Comparison of ENCODE assay signal across 8 cellular contexts in genomic region chr16:5071341-5071680, GRCh38. TPM values are rescaled to one million over a fixed set of nuclear protein-coding genes. Genes with fewer than 3 reads are reported as not detected.
A peak's percentile ranks its signal among the peaks of the same experiment; 100 is the strongest.
DNase-seq lines count a peak whose midpoint lies in the region; ATAC-seq and TF ChIP-seq lines count a peak whose summit lies in the region.

No MANE protein-coding gene starts in this region.

- DNase-seq in BJ (ENCODE audit: low read depth) = no peak
- DNase-seq in MG63 = no peak
- DNase-seq in SKM-1 treated with dmso at 0.1 percent for 144 hours (lab: John Stamatoyannopoulos, UW; ENCODE audit: unreplicated experiment) = no peak
- DNase-seq in AG20443 (ENCODE audit: low spot score) = no peak

- peak overlapping the region; percentile 72 for H3K4me3 ChIP-seq in BJ (ENCODE audit: low read depth, low read length)
- peak overlapping the region; percentile 85 for H3K4me3 ChIP-seq in MG63
- H3K4me3 ChIP-seq in duodenal mucosa (ENCODE audit: low read depth in 1 of 2, low read length in 2 of 2) = peak overlapping the region; percentile 77 to 93
- H3K4me3 ChIP-seq in neural cell (ENCODE audit: low read length) = peak overlapping the region; percentile 73

- no peak for TF ChIP-seq RAD21 in neural cell (conservative IDR thresholded peaks at IDR 0.05)

- peak overlapping the region; percentile 35 for H3K27ac ChIP-seq in duodenal mucosa (ENCODE audit: low read depth, low read length)
- H3K27ac ChIP-seq in neural cell (ENCODE audit: low read length) = peak overlapping the region; percentile 77

- H3K9ac ChIP-seq in duodenal mucosa (ENCODE audit: low read depth in 1 of 2, low read length in 2 of 2) = peak overlapping the region; percentile 64 to 86
- peak overlapping the region; percentile 74 for H3K9ac ChIP-seq in neural cell (ENCODE audit: low read length)

- no peak for TF ChIP-seq EP300 in neural cell (conservative IDR thresholded peaks at IDR 0.05; ENCODE audit: poor library complexity, severe bottlenecking)

- H2AFZ ChIP-seq in neural cell (ENCODE audit: low read depth, low read length) = peak overlapping the region; percentile 10

- H3K79me2 ChIP-seq in neural cell (replicated peaks; ENCODE audit: insufficient read depth, low read length) = no peaks in the 10 kb centered on the region

- POLR2A ChIA-PET in BJ (lab: Charles Lee) = no interaction called here

- ATAC-seq in HG03521 (IDR thresholded peaks at IDR 0.05; ENCODE audit: unreplicated experiment) (no peak), HG03280 (IDR thresholded peaks at IDR 0.05; ENCODE audit: unreplicated experiment) (no peak)

- H3K36me3 ChIP-seq in BJ (ENCODE audit: control insufficient read depth, insufficient read depth, low read length) (peaks cover 8% of the 10 kb centered on the region; the same call in 1 of the 2 replicates), MG63 (peaks cover 30% of the 10 kb centered on the region), duodenal mucosa (ENCODE audit: control insufficient read depth in 1 of 2, insufficient read depth in 2 of 2, low read length in 2 of 2) (peaks cover 11 to 13% of the 10 kb centered on the region in 2 donors), neural cell (ENCODE audit: insufficient read depth, low read length) (no peaks in the 10 kb centered on the region)

- no peak for TF ChIP-seq CTCF in BJ (IDR thresholded peaks at IDR 0.05; ENCODE audit: insufficient read depth, low read depth, low read length)
- TF ChIP-seq CTCF in neural cell (IDR thresholded peaks at IDR 0.05; ENCODE audit: poor library complexity, severe bottlenecking) = no peak

- no peak overlapping the region for H3K4me2 ChIP-seq in neural cell (ENCODE audit: low read length)

- H3K27me3 ChIP-seq in BJ (ENCODE audit: control insufficient read depth, insufficient read depth, low read length) (no peaks in the 10 kb centered on the region; the same call in 1 of the 2 replicates), MG63 (peaks cover 17% of the 10 kb centered on the region), duodenal mucosa (ENCODE audit: control insufficient read depth in 1 of 2, insufficient read depth in 2 of 2, low read length in 2 of 2) (no peaks in the 10 kb centered on the region), neural cell (ENCODE audit: insufficient read depth, low read depth, low read length) (no peaks in the 10 kb centered on the region)

- H4K20me1 ChIP-seq in neural cell (ENCODE audit: insufficient read depth) = no peaks in the 10 kb centered on the region

- no peaks in the 10 kb centered on the region for H3K9me2 ChIP-seq in neural cell (ENCODE audit: insufficient read depth, low read length)

- peaks cover 14 to 16% of the 10 kb centered on the region in 2 donors for H3K4me1 ChIP-seq in duodenal mucosa (ENCODE audit: control insufficient read depth in 1 of 2, insufficient read depth in 2 of 2, low read length in 2 of 2)

- no peaks in the 10 kb centered on the region for H3F3A ChIP-seq in neural cell (ENCODE audit: insufficient read depth, low read length, poor library complexity, severe bottlenecking)

- H3K9me3 ChIP-seq in MG63 (no peaks in the 10 kb centered on the region), duodenal mucosa (ENCODE audit: control insufficient read depth in 1 of 2, low read length in 2 of 2) (no peaks in the 10 kb centered on the region), neural cell (ENCODE audit: low read length) (no peaks in the 10 kb centered on the region)

- CTCF ChIA-PET in BJ (lab: Yijun Ruan, JAX) = no interaction called here

TF ChIP-seq in neural cell, 6 proteins besides CTCF, POLR2A, EP300 and RAD21:
- TF ChIP-seq POLR2AphosphoS5 (IDR thresholded peaks at IDR 0.05) = no peak
- TF ChIP-seq, protein P1, sequence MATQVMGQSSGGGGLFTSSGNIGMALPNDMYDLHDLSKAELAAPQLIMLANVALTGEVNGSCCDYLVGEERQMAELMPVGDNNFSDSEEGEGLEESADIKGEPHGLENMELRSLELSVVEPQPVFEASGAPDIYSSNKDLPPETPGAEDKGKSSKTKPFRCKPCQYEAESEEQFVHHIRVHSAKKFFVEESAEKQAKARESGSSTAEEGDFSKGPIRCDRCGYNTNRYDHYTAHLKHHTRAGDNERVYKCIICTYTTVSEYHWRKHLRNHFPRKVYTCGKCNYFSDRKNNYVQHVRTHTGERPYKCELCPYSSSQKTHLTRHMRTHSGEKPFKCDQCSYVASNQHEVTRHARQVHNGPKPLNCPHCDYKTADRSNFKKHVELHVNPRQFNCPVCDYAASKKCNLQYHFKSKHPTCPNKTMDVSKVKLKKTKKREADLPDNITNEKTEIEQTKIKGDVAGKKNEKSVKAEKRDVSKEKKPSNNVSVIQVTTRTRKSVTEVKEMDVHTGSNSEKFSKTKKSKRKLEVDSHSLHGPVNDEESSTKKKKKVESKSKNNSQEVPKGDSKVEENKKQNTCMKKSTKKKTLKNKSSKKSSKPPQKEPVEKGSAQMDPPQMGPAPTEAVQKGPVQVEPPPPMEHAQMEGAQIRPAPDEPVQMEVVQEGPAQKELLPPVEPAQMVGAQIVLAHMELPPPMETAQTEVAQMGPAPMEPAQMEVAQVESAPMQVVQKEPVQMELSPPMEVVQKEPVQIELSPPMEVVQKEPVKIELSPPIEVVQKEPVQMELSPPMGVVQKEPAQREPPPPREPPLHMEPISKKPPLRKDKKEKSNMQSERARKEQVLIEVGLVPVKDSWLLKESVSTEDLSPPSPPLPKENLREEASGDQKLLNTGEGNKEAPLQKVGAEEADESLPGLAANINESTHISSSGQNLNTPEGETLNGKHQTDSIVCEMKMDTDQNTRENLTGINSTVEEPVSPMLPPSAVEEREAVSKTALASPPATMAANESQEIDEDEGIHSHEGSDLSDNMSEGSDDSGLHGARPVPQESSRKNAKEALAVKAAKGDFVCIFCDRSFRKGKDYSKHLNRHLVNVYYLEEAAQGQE (IDR thresholded peaks at IDR 0.05; ENCODE audit: borderline replicate concordance) = no peak
- no peak for TF ChIP-seq MXI1 (conservative IDR thresholded peaks at IDR 0.05; ENCODE audit: poor library complexity, severe bottlenecking)
- TF ChIP-seq TAF1 (IDR thresholded peaks at IDR 0.05; ENCODE audit: low read depth) = no peak
- no peak for TF ChIP-seq EZH2 (IDR thresholded peaks at IDR 0.05; ENCODE audit: borderline replicate concordance, insufficient read depth, low read length, poor library complexity, severe bottlenecking)
- no peak for TF ChIP-seq SMC3 (conservative IDR thresholded peaks at IDR 0.05; ENCODE audit: poor library complexity)
TF ChIP-seq in neural cell: peak in this region for 0.

RNA-seq across cellular contexts. Expression of gene ALG1, which starts 0.3 kb away (rescaled TPM):
- polyA plus RNA-seq in BJ (2011; rRNA removed) (55.8 and 63.1 TPM in 2 replicates), neural cell (13.9 and 18.1 TPM in 2 replicates)
- polyA minus RNA-seq in BJ (2011; rRNA and poly(A)+ RNA removed) = 36.4 and 73.6 TPM in 2 replicates
- total RNA-seq in MG63 (2014; rRNA removed; shearing (Covaris generic); ENCODE audit: low replicate concordance) = 30.4 and 53.2 TPM in 2 replicates
- polyA minus RNA-seq in neural cell = 11.7 and 13.4 TPM in 2 replicates

RNA-seq across cellular contexts. Expression of gene C16orf89, which starts 5.6 kb away (rescaled TPM):
- not detected in 2 replicates for polyA plus RNA-seq in BJ (2011; rRNA removed)
- not detected in 2 replicates for polyA minus RNA-seq in BJ (2011; rRNA and poly(A)+ RNA removed)
- not detected in 2 replicates for total RNA-seq in MG63 (2014; rRNA removed; shearing (Covaris generic); ENCODE audit: low replicate concordance)
- not detected in 2 replicates for polyA plus RNA-seq in neural cell
- not detected in 2 replicates for polyA minus RNA-seq in neural cell

RNA-seq across cellular contexts. Expression of gene EEF2KMT, which starts 26.3 kb away (rescaled TPM):
- polyA plus RNA-seq in BJ (2011; rRNA removed) (6.5 and 8.5 TPM in 2 replicates), neural cell (4.6 and 6.3 TPM in 2 replicates)
- 5.8 and 8.4 TPM in 2 replicates for polyA minus RNA-seq in BJ (2011; rRNA and poly(A)+ RNA removed)
- total RNA-seq in MG63 (2014; rRNA removed; shearing (Covaris generic); ENCODE audit: low replicate concordance) = 19.5 and 19.7 TPM in 2 replicates
- 3.4 and 3.6 TPM in 2 replicates for polyA minus RNA-seq in neural cell

RNA-seq across cellular contexts. Expression of gene NAGPA, which starts 37.6 kb away (rescaled TPM):
- polyA plus RNA-seq in BJ (2011; rRNA removed) (10.8 and 17.3 TPM in 2 replicates), neural cell (33.1 and 36.6 TPM in 2 replicates)
- 8.4 and 12.9 TPM in 2 replicates for polyA minus RNA-seq in BJ (2011; rRNA and poly(A)+ RNA removed)
- total RNA-seq in MG63 (2014; rRNA removed; shearing (Covaris generic); ENCODE audit: low replicate concordance) = 43.8 and 55.4 TPM in 2 replicates
- polyA minus RNA-seq in neural cell = 14.4 and 23.6 TPM in 2 replicates
